Comparison of ENCODE assay signal across 8 cellular contexts in the genomic region with DNA sequence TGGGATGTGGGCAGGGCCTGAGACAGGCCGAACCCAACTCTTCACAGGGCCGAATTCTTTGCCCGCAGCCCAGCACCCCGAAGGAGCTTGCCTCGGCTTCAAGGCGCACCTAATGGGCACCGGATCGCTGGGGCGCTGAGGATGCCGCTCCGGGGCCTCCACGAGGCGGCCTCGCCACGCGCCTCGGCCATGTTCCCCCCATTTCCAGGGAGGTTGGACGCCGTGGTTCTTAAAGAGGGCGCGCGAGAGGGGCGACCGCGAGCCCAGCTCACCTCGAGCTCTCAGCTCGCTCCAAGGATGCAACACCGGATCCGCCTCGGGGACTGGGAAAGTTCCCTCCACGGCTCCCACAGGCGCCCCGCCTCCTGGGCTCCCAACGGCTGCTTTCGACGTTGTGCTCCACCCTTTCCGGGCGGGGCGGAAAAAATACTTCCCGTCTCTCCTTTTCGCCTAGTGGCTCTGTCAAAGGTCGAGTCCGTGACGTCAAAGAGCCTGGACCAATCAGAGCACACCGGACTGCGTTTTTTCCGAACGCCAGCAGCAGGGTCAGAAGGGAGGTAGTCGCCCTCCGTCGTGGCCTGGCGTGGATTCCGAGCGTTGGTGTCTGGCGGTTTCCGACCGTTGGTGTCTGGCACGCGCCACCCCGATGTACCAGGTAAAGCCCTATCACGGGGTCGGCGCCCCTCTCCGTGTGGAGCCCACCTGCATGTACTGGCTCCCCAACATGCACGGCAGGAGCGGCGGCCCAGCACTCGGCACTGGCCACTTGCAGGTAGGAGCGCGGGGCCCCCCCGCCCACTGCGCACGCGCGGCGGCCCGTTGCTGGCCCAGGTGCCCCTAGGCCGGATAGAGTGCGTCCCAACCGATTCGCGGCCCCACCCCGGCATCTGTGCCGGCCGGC. TPM values are rescaled to one million over a fixed set of nuclear protein-coding genes. Genes with fewer than 3 reads are reported as not detected.
DNase-seq lines count a peak whose midpoint lies in the region; ATAC-seq and TF ChIP-seq lines count a peak whose summit lies in the region.
"Not testable (repeated sequence)": the region's sequence is repeated elsewhere in the genome, so short reads cannot be mapped to it uniquely, and the experiment has no call there.

No MANE protein-coding gene starts in this region.

- peak; percentile 97 for ATAC-seq in GM19372 (IDR thresholded peaks at IDR 0.05; ENCODE audit: low read depth, unreplicated experiment)
- ATAC-seq in HG03521 (IDR thresholded peaks at IDR 0.05; ENCODE audit: unreplicated experiment), result peak; percentile 96

- peaks cover 12% of the 10 kb centered on the region for H3K4me1 Mint-ChIP-seq in dendritic cell treated with granulocyte-macrophage colony-stimulating factor and Interleukin-4, amounts not matched to agents 40 ng/mL and 50 ng/mL, for 4 days (ENCODE audit: low read depth)

- TF ChIP-seq CTCF in C4-2B (conservative IDR thresholded peaks at IDR 0.05); liver (IDR thresholded peaks at IDR 0.05; ENCODE audit: low read depth, low read length, missing input control): not testable (repeated sequence)

- H3K9me3 ChIP-seq in liver (ENCODE audit: control insufficient read depth in 4 of 4, low read length in 3 of 4), result not testable (repeated sequence)

- not testable (repeated sequence) for H3K4me1 ChIP-seq in liver (ENCODE audit: control insufficient read depth in 4 of 4, insufficient read depth in 4 of 4, low read length in 3 of 4)

- H3K36me3 ChIP-seq in liver (ENCODE audit: control insufficient read depth in 4 of 4, insufficient read depth in 3 of 4, low read depth in 1 of 4, low read length in 3 of 4), result not testable (repeated sequence)

- H3K4me3 Mint-ChIP-seq in dendritic cell treated with granulocyte-macrophage colony-stimulating factor and Interleukin-4, amounts not matched to agents 40 ng/mL and 50 ng/mL, for 4 days, result peak overlapping the region; percentile 89

- H3K36me3 Mint-ChIP-seq in dendritic cell treated with granulocyte-macrophage colony-stimulating factor and Interleukin-4, amounts not matched to agents 40 ng/mL and 50 ng/mL, for 4 days (ENCODE audit: low read depth), result peaks cover 35% of the 10 kb centered on the region

- peak overlapping the region; percentile 60 to 64 for H3K9ac ChIP-seq in liver (ENCODE audit: low read depth in 1 of 2, low read length in 2 of 2)

- not testable (repeated sequence) for H3K27me3 ChIP-seq in liver (ENCODE audit: control insufficient read depth in 4 of 4, insufficient read depth in 4 of 4, low read length in 3 of 4)

- under 1% methylated on average over 82 of the region's 85 CpGs for WGBS in liver

- H3K27ac Mint-ChIP-seq in dendritic cell treated with granulocyte-macrophage colony-stimulating factor and Interleukin-4, amounts not matched to agents 40 ng/mL and 50 ng/mL, for 4 days, result peak overlapping the region; percentile 93

- H3K27me3 Mint-ChIP-seq in dendritic cell treated with granulocyte-macrophage colony-stimulating factor and Interleukin-4, amounts not matched to agents 40 ng/mL and 50 ng/mL, for 4 days, result not testable (repeated sequence)

- peak overlapping the region; percentile 94 for H3K27ac ChIP-seq in C4-2B
- H3K27ac ChIP-seq in liver (ENCODE audit: low read depth in 1 of 2, low read length in 2 of 2), result peak overlapping the region; percentile 93 to 98

- intact Hi-C loops in dendritic cell treated with granulocyte-macrophage colony-stimulating factor and Interleukin-4, amounts not matched to agents 40 ng/mL and 50 ng/mL, for 4 days (cut with micrococcal nuclease), result not testable (repeated sequence)

- peak; percentile 9 to 14 for TF ChIP-seq RAD21 in liver (IDR thresholded peaks at IDR 0.05)

- H3K4me3 ChIP-seq in liver (ENCODE audit: low read depth in 1 of 3, low read length in 3 of 3), result peak overlapping the region; percentile 88 to 90 (median 88)

- H3K9me3 Mint-ChIP-seq in dendritic cell treated with granulocyte-macrophage colony-stimulating factor and Interleukin-4, amounts not matched to agents 40 ng/mL and 50 ng/mL, for 4 days, result not testable (repeated sequence)

- DNase-seq in NCI-H748 (lab: John Stamatoyannopoulos, UW; ENCODE audit: unreplicated experiment), result peak; percentile 95
- DNase-seq in activated CD4-positive, alpha-beta T cell treated with anti-CD3 and anti-CD28 coated beads, Interleukin-2, amount 50 U/mL, for 24 hours (ENCODE audit: low read depth in 1 of 2, low spot score in 1 of 2), result peak; percentile 62 to 80
- peak; percentile 80 for DNase-seq in stimulated activated CD4-positive, alpha-beta T cell treated with anti-CD3 and anti-CD28 coated beads, Interleukin-4, amount 100 ng/mL, for 1 hour

TF ChIP-seq in liver, 16 proteins besides CTCF, POLR2A, EP300 and RAD21:
- TF ChIP-seq YY1 (IDR thresholded peaks at IDR 0.05), result peak; percentile 78
- TF ChIP-seq EGR1 (IDR thresholded peaks at IDR 0.05; ENCODE audit: low read depth in 2 of 2), result peak in 1 of 2 donors; percentile 52
- TF ChIP-seq SP1 (IDR thresholded peaks at IDR 0.05), result peak; percentile 90
- peak; percentile 58 to 64 for TF ChIP-seq RXRA (IDR thresholded peaks at IDR 0.05)
- peak; percentile 63 for TF ChIP-seq TAF1 (conservative IDR thresholded peaks at IDR 0.05)
- TF ChIP-seq, protein P1, sequence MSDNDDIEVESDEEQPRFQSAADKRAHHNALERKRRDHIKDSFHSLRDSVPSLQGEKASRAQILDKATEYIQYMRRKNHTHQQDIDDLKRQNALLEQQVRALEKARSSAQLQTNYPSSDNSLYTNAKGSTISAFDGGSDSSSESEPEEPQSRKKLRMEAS (IDR thresholded peaks at IDR 0.05), result peak; percentile 59
- TF ChIP-seq NR2F2 (IDR thresholded peaks at IDR 0.05), result peak; percentile 87
- peak; percentile 43 to 82 for TF ChIP-seq GABPA (IDR thresholded peaks at IDR 0.05 in 1 of 2, conservative IDR thresholded peaks at IDR 0.05 in 1 of 2)
- peak; percentile 85 for TF ChIP-seq REST (IDR thresholded peaks at IDR 0.05)
- TF ChIP-seq HNF4A (conservative IDR thresholded peaks at IDR 0.05), result peak; percentile 38 to 56
- TF ChIP-seq JUND (IDR thresholded peaks at IDR 0.05), result peak in 1 of 2 donors; percentile 19

RNA-seq across cellular contexts. Expression of gene PILRB, which starts 22.1 kb away (rescaled TPM):
- 10 to 100 TPM in 1 of 2 donors, 1 to 10 TPM in 1; 6.0 to 50.8 TPM for total RNA-seq in liver
- 10 to 100 TPM; 12.2 to 16.5 TPM for polyA plus RNA-seq in liver

RNA-seq across cellular contexts. Expression of gene SPDYE3, which starts 28.3 kb away (rescaled TPM):
- total RNA-seq in liver, result not detected
- 1 to 10 TPM in 1 of 2 donors, under 1 TPM in 1; 0.07 to 1.7 TPM for polyA plus RNA-seq in liver

RNA-seq across cellular contexts. Expression of gene PILRA, which starts 37.5 kb away (rescaled TPM):
- total RNA-seq in liver, result 1 to 10 TPM; 2.8 to 3.5 TPM
- polyA plus RNA-seq in liver, result 1 to 10 TPM; 1.5 to 3.5 TPM

Comparison
In these comparisons a context has a peak if more than half of its experiments do, and no peak if none do; other contexts are left out.
1. Peak in every context shown above with its lines: DNase-seq, ATAC-seq, H3K4me3 ChIP-seq and H3K27ac ChIP-seq.